12 cellular contexts compared by ENCODE assay signal in the genomic region with DNA sequence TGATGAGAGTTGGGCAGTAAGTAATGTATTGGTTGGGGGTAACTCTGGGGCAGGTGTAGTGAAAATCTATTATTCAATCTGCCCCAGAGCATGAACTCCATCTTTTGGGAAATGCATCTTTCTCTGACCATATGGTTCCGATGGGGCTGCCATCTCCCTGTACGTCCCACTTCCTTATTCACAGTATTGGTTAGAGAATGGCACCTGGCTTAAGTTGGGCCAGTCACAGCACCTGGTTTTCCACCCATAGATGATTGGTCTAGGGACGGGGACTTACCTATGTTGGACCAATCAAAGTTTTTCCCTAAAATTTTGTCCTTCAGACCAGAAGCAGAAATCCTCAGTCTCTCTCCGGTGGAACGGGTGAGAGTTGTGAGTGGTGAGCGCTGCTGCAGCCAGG. TPM values are rescaled to one million over a fixed set of nuclear protein-coding genes. Genes with fewer than 3 reads are reported as not detected.
A peak's percentile ranks its signal among the peaks of the same experiment; 100 is the strongest.
DNase-seq lines count a peak whose midpoint lies in the region; ATAC-seq and TF ChIP-seq lines count a peak whose summit lies in the region.
"Had no signal": no experiment of that assay in that cellular context is flagged by ENCODE, and none has a peak within 500 bp of the region (broad histone marks: within the 10 kb centered on the region; RNA-seq: fewer than 3 reads in every experiment).

No MANE protein-coding gene starts in this region.

- H3K4me1 ChIP-seq in CD4-positive, CD25-positive, alpha-beta regulatory T cell (ENCODE audit: control insufficient read depth, insufficient read depth, low read length, poor library complexity, severe bottlenecking): peaks cover 35% of the 10 kb centered on the region
- H3K4me1 ChIP-seq in GM23338 (ENCODE audit: insufficient read depth) (peaks cover 31% of the 10 kb centered on the region), mesenchymal stem cell (ENCODE audit: control insufficient read depth, insufficient read depth, low read depth, low read length) (peaks cover 7% of the 10 kb centered on the region)

- H2BK120ac ChIP-seq in mesenchymal stem cell (ENCODE audit: low read depth, low read length): peak overlapping the region; percentile 38

- peaks cover 44% of the 10 kb centered on the region for H3K79me2 ChIP-seq in GM23338 (replicated peaks; ENCODE audit: insufficient read depth)

- H3K79me1 ChIP-seq in mesenchymal stem cell (replicated peaks; ENCODE audit: low read length, poor library complexity, severe bottlenecking): peaks cover 11% of the 10 kb centered on the region

- 0 out of 2 replicates have a peak, but pooled peaks cover 4% of the 10 kb centered on the region for H3F3A ChIP-seq in GM23338 (replicated peaks; ENCODE audit: low read depth)

- peaks cover 20% of the 10 kb centered on the region for H4K20me1 ChIP-seq in GM23338 (replicated peaks; ENCODE audit: insufficient read depth)

- H3K9ac ChIP-seq in mesenchymal stem cell (ENCODE audit: low read length): no peak overlapping the region

- H3K4me3 ChIP-seq in CD4-positive, CD25-positive, alpha-beta regulatory T cell (ENCODE audit: low read depth, low read length): peak overlapping the region; percentile 97
- peak overlapping the region; percentile 100; the same call in 1 of the 2 replicates for H3K4me3 ChIP-seq in GM23338
- H3K4me3 ChIP-seq in mesenchymal stem cell (ENCODE audit: insufficient read depth in 1 of 2, low read depth in 1 of 2, low read length in 2 of 2): peak overlapping the region in 1 of 2 experiments; percentile 85

- no peak overlapping the region for H4K91ac ChIP-seq in mesenchymal stem cell (ENCODE audit: low read length)

- TF ChIP-seq CTCF in GM23338 (conservative IDR thresholded peaks at IDR 0.05; ENCODE audit: low read depth in 2 of 2): no peak

- H2AK5ac ChIP-seq in mesenchymal stem cell (ENCODE audit: low read length, severe bottlenecking): peak overlapping the region; percentile 62

- H3K36me3 Mint-ChIP-seq in CD4-positive, CD25-positive, alpha-beta regulatory T cell: peaks cover 7% of the 10 kb centered on the region
- H3K36me3 Mint-ChIP-seq in GM23338 (ENCODE audit: low read depth): peaks cover 13% of the 10 kb centered on the region
- H3K36me3 Mint-ChIP-seq in activated CD8-positive, alpha-beta T cell treated with anti-CD3 and anti-CD28 coated beads, Interleukin-2, amount 10 ng/mL, durations not matched to agents 7 days and 5 days (ENCODE audit: low read depth): peaks cover 32% of the 10 kb centered on the region

- WGBS in mesenchymal stem cell: 96% methylated on average over 6 of the region's 6 CpGs

- no peak overlapping the region for H3K14ac ChIP-seq in mesenchymal stem cell (ENCODE audit: low read length in 2 of 2)

- H3K27me3 Mint-ChIP-seq in CD4-positive, CD25-positive, alpha-beta regulatory T cell: peaks cover 5% of the 10 kb centered on the region
- peaks cover 10% of the 10 kb centered on the region for H3K27me3 Mint-ChIP-seq in GM23338 (ENCODE audit: insufficient read depth, low read depth, poor library complexity)
- no peaks in the 10 kb centered on the region for H3K27me3 Mint-ChIP-seq in activated CD8-positive, alpha-beta T cell treated with anti-CD3 and anti-CD28 coated beads, Interleukin-2, amount 10 ng/mL, durations not matched to agents 7 days and 5 days (ENCODE audit: low read depth)

- no peak overlapping the region for H3K4ac ChIP-seq in mesenchymal stem cell (ENCODE audit: low read depth in 1 of 2, low read length in 2 of 2)

- no peak overlapping the region for H3K18ac ChIP-seq in mesenchymal stem cell (ENCODE audit: low read depth in 1 of 2, low read length in 2 of 2)

- DNase-seq in CD4-positive, CD25-positive, alpha-beta regulatory T cell: no peak
- DNase-seq in GM23338 (ENCODE audit: low spot score): no peak
- no peak for DNase-seq in activated CD8-positive, alpha-beta T cell treated with anti-CD3 and anti-CD28 coated beads, Interleukin-2, amount 10 ng/mL, durations not matched to agents 7 days and 5 days
- DNase-seq in mesenchymal stem cell: no peak
- no peak for DNase-seq in stimulated activated naive CD4-positive, alpha-beta T cell treated with Interleukin-2 at 50 U/mL for 16 hours (lab: John Stamatoyannopoulos, UW)
- DNase-seq in DMS 273 (lab: John Stamatoyannopoulos, UW; ENCODE audit: unreplicated experiment): no peak
- DNase-seq in C1 segment of cervical spinal cord (lab: John Stamatoyannopoulos, UW): no peak
- no peak for DNase-seq in NCI-H748 treated with DMSO at 0.1 percent for 48 hours (lab: John Stamatoyannopoulos, UW)
- DNase-seq: central memory CD4-positive, alpha-beta T cell; DMS153; foreskin keratinocyte had no signal

- no peaks in the 10 kb centered on the region; the same call in 1 of the 2 replicates for H3K9me2 ChIP-seq in GM23338 (ENCODE audit: insufficient read depth)

- no peak overlapping the region for H2BK12ac ChIP-seq in mesenchymal stem cell (ENCODE audit: low read length in 2 of 2)

- no peak overlapping the region for H4K8ac ChIP-seq in mesenchymal stem cell (ENCODE audit: low read length)

- H3K9me3 Mint-ChIP-seq in CD4-positive, CD25-positive, alpha-beta regulatory T cell: no peaks in the 10 kb centered on the region
- no peaks in the 10 kb centered on the region; the same call in 2 of the 3 replicates for H3K9me3 Mint-ChIP-seq in GM23338
- no peaks in the 10 kb centered on the region for H3K9me3 Mint-ChIP-seq in activated CD8-positive, alpha-beta T cell treated with anti-CD3 and anti-CD28 coated beads, Interleukin-2, amount 10 ng/mL, durations not matched to agents 7 days and 5 days (ENCODE audit: insufficient read depth)

- H3K27me3 ChIP-seq in CD4-positive, CD25-positive, alpha-beta regulatory T cell (ENCODE audit: control insufficient read depth, insufficient read depth, low read length): no peaks in the 10 kb centered on the region
- H3K27me3 ChIP-seq in GM23338 (ENCODE audit: insufficient read depth) (no peaks in the 10 kb centered on the region), mesenchymal stem cell (ENCODE audit: control insufficient read depth in 1 of 2, insufficient read depth in 1 of 2, low read length in 2 of 2) (peaks cover 0 to 4% of the 10 kb centered on the region in 2 experiments)
- H3K27me3 ChIP-seq: foreskin keratinocyte had no signal

- ATAC-seq in CD4-positive, CD25-positive, alpha-beta regulatory T cell (ENCODE audit: low read depth in 2 of 2): no peak
- ATAC-seq in GM23338: no peak
- no peak for ATAC-seq in activated CD8-positive, alpha-beta T cell treated with anti-CD3 and anti-CD28 coated beads, Interleukin-2, amount 10 ng/mL, durations not matched to agents 7 days and 5 days
- ATAC-seq: foreskin keratinocyte had no signal

- no peak overlapping the region for H3K27ac ChIP-seq in CD4-positive, CD25-positive, alpha-beta regulatory T cell (ENCODE audit: insufficient read depth, low read length, poor library complexity, severe bottlenecking)
- no peak overlapping the region for H3K27ac ChIP-seq in GM23338 (ENCODE audit: low read depth)
- no peak overlapping the region for H3K27ac ChIP-seq in mesenchymal stem cell (ENCODE audit: low read length, poor library complexity, severe bottlenecking)
- H3K27ac ChIP-seq: foreskin keratinocyte, SK-N-MC had no signal

- no peaks in the 10 kb centered on the region for H3K36me3 ChIP-seq in CD4-positive, CD25-positive, alpha-beta regulatory T cell (ENCODE audit: control insufficient read depth, insufficient read depth, low read length)
- H3K36me3 ChIP-seq in GM23338 (ENCODE audit: insufficient read depth) (no peaks in the 10 kb centered on the region), mesenchymal stem cell (ENCODE audit: control insufficient read depth in 1 of 2, insufficient read depth in 2 of 2, low read depth in 1 of 2, low read length in 2 of 2) (no peaks in the 10 kb centered on the region)

- H2AFZ ChIP-seq in GM23338 (no peak overlapping the region), mesenchymal stem cell (ENCODE audit: low read depth, low read length) (no peak overlapping the region)

- H3K4me1 Mint-ChIP-seq in CD4-positive, CD25-positive, alpha-beta regulatory T cell: peaks cover 5 to 63% (median 38%) of the 10 kb centered on the region in 4 donors
- H3K4me1 Mint-ChIP-seq in GM23338: peaks cover 21% of the 10 kb centered on the region
- H3K4me1 Mint-ChIP-seq in activated CD8-positive, alpha-beta T cell treated with anti-CD3 and anti-CD28 coated beads, Interleukin-2, amount 10 ng/mL, durations not matched to agents 7 days and 5 days (ENCODE audit: low read depth): peaks cover 36% of the 10 kb centered on the region

- peak overlapping the region; percentile 71 to 98 (median 83) for H3K27ac Mint-ChIP-seq in CD4-positive, CD25-positive, alpha-beta regulatory T cell
- H3K27ac Mint-ChIP-seq in GM23338: no peak overlapping the region
- no peak overlapping the region for H3K27ac Mint-ChIP-seq in activated CD8-positive, alpha-beta T cell treated with anti-CD3 and anti-CD28 coated beads, Interleukin-2, amount 10 ng/mL, durations not matched to agents 7 days and 5 days

- no peaks in the 10 kb centered on the region for H3K9me3 ChIP-seq in CD4-positive, CD25-positive, alpha-beta regulatory T cell (ENCODE audit: control insufficient read depth in 2 of 2, low read length in 2 of 2)
- no peaks in the 10 kb centered on the region for H3K9me3 ChIP-seq in mesenchymal stem cell (ENCODE audit: control insufficient read depth, low read length)

- CTCF ChIA-PET in activated CD8-positive, alpha-beta T cell treated with anti-CD3 and anti-CD28 coated beads, Interleukin-2, amount 10 ng/mL, durations not matched to agents 7 days and 5 days (lab: Charles Lee): interaction anchor here (1.7 kb wide), 1 partner anchor 10 kb away, joined by 4 read pairs; no protein-coding TSS in a partner anchor

- no peak overlapping the region for H2BK5ac ChIP-seq in mesenchymal stem cell (ENCODE audit: low read depth, low read length, poor library complexity, severe bottlenecking)

- H2BK15ac ChIP-seq in mesenchymal stem cell (ENCODE audit: low read depth, poor library complexity, severe bottlenecking): no peak overlapping the region

- H3K4me3 Mint-ChIP-seq in CD4-positive, CD25-positive, alpha-beta regulatory T cell: peak overlapping the region; percentile 61 to 99 (median 98)
- H3K4me3 Mint-ChIP-seq in GM23338: peak overlapping the region; percentile 96
- H3K4me3 Mint-ChIP-seq in activated CD8-positive, alpha-beta T cell treated with anti-CD3 and anti-CD28 coated beads, Interleukin-2, amount 10 ng/mL, durations not matched to agents 7 days and 5 days: peak overlapping the region; percentile 96

- POLR2A ChIA-PET in activated CD8-positive, alpha-beta T cell treated with anti-CD3 and anti-CD28 coated beads, Interleukin-2, amount 10 ng/mL, durations not matched to agents 7 days and 5 days (lab: Charles Lee): interaction anchor here (2.9 kb wide), 1 partner anchor 121 kb away, joined by 32 read pairs; a partner anchor contains a TSS

- H3K4me2 ChIP-seq in GM23338 (peak overlapping the region; percentile 90), mesenchymal stem cell (ENCODE audit: low read length, poor library complexity, severe bottlenecking) (no peak overlapping the region)

- no peak overlapping the region for H3K23ac ChIP-seq in mesenchymal stem cell (ENCODE audit: low read length in 2 of 2)

RNA-seq across cellular contexts. Expression of a gene that starts 2.2 kb away (rescaled TPM):
- total RNA-seq in CD4-positive, CD25-positive, alpha-beta regulatory T cell: 170 TPM
- 100 to 1,000 TPM; 160 to 216 (median 194) TPM for polyA plus RNA-seq in CD4-positive, CD25-positive, alpha-beta regulatory T cell
- total RNA-seq in GM23338 (2014; rRNA removed; shearing (Covaris generic)): 161 and 167 TPM in 2 replicates
- polyA plus RNA-seq in GM23338 (2016; fragmentation: Nextera tagmentation; extraction: Ambion mirVana): 137 and 144 TPM in 2 replicates
- total RNA-seq in activated CD8-positive, alpha-beta T cell treated with anti-CD3 and anti-CD28 coated beads, Interleukin-2, amount 10 ng/mL, durations not matched to agents 7 days and 5 days: 100 to 1,000 TPM; 232 to 233 TPM
- 89.2 TPM for polyA plus RNA-seq in mesenchymal stem cell (2013, experiment 1 of 2)
- polyA plus RNA-seq in mesenchymal stem cell (2013, experiment 2 of 2): 90.9 TPM

Comparison
In these comparisons a context has a peak if more than half of its experiments do, and no peak if none do; other contexts are left out.
1. H3K27ac Mint-ChIP-seq: peak in CD4-positive, CD25-positive, alpha-beta regulatory T cell (3 of 3); none in GM23338 (single experiment) and activated CD8-positive, alpha-beta T cell treated with anti-CD3 and anti-CD28 coated beads, Interleukin-2, amount 10 ng/mL, durations not matched to agents 7 days and 5 days (single experiment).
2. Peak in every context shown above with its lines, with median percentiles within 50 percentile points of each other: H3K4me3 Mint-ChIP-seq.